In the genomic region with DNA sequence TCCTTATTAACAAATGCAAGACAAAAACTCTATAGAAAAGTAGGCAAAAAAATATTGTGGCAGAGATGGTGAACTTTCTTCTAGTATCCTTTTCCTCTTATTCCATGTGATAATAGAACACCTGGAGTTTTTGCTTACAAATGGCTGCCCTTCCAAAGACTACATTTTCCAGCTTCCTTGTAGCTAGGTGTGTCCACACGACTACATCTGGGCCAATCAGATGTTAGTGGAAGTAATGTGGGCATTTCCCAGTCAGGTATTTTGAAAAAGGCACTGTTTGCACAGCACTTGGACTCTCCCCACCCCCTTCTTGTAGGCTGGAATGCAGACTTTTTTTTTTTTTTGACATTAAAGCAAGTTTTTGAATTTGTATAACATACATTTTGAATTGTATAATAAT, we compare ENCODE assay signal across 15 cellular contexts.
DNase-seq lines count a peak whose midpoint lies in the region; ATAC-seq and TF ChIP-seq lines count a peak whose summit lies in the region.
"Had no signal": no experiment of that assay in that cellular context is flagged by ENCODE, and none has a peak within 500 bp of the region (broad histone marks: within the 10 kb centered on the region; RNA-seq: fewer than 3 reads in every experiment).

No MANE protein-coding gene starts in this region.

- no peaks in the 10 kb centered on the region; the same call in 1 of the 2 replicates for H3K27me3 Mint-ChIP-seq in WTC11 (ENCODE audit: low read depth)

- no peak overlapping the region for H3K27ac Mint-ChIP-seq in WTC11

- H3K36me3 ChIP-seq in upper lobe of right lung: no peaks in the 10 kb centered on the region
- H3K36me3 ChIP-seq: BLaER1, HAP-1 had no signal

- H3K4me3 Mint-ChIP-seq in WTC11: no peak overlapping the region

- H3K9me3 Mint-ChIP-seq in WTC11: peaks cover 3% of the 10 kb centered on the region; the same call in 1 of the 2 replicates

- CTCF ChIA-PET in WTC11 (lab: Charles Lee): no interaction called here

- H3K4me1 Mint-ChIP-seq in WTC11: peaks cover 9% of the 10 kb centered on the region

- no peaks in the 10 kb centered on the region for H3K4me1 ChIP-seq in upper lobe of right lung
- H3K4me1 ChIP-seq: BLaER1, HAP-1 had no signal

- intact Hi-C loops in upper lobe of right lung (cut with DNase I): no loop called here

- ATAC-seq in WTC11 (no peak), upper lobe of right lung (peak; percentile 80), GM21529 (IDR thresholded peaks at IDR 0.05; ENCODE audit: unreplicated experiment) (no peak)
- ATAC-seq: HepG2 had no signal

- H3K36me3 Mint-ChIP-seq in WTC11: no peaks in the 10 kb centered on the region

- TF ChIP-seq EP300 in Ishikawa (IDR thresholded peaks at IDR 0.05; ENCODE audit: borderline replicate concordance): no peak

- DNase-seq in NCI-H146 (lab: John Stamatoyannopoulos, UW) (peak; percentile 29), NCI-H146 treated with DMSO at 0.1 percent for 48 hours (lab: John Stamatoyannopoulos, UW; ENCODE audit: unreplicated experiment) (no peak), WTC11 (ENCODE audit: low spot score) (no peak), upper lobe of right lung (no peak), kidney glomerular epithelial cell (lab: John Stamatoyannopoulos, UW) (no peak)
- DNase-seq: 8988T, AML-193, DMS79 treated with DMSO at 0.1 percent for 48 hours, EL, GOT3 had no signal

- H3K9me3 ChIP-seq in upper lobe of right lung: no peaks in the 10 kb centered on the region
- H3K9me3 ChIP-seq: HAP-1 had no signal

- no peak for TF ChIP-seq CTCF in WTC11 (IDR thresholded peaks at IDR 0.05)
- TF ChIP-seq CTCF in upper lobe of right lung (IDR thresholded peaks at IDR 0.05): no peak

- no peak for TF ChIP-seq RAD21 in Ishikawa (IDR thresholded peaks at IDR 0.05; ENCODE audit: low read depth)

- POLR2A ChIA-PET in WTC11 (lab: Charles Lee): no interaction called here

- H3K27ac ChIP-seq in upper lobe of right lung: no peak overlapping the region
- H3K27ac ChIP-seq: BLaER1 had no signal

- H3K27me3 ChIP-seq in upper lobe of right lung: no peaks in the 10 kb centered on the region
- H3K27me3 ChIP-seq: BLaER1 had no signal

- no peak overlapping the region for H3K4me3 ChIP-seq in upper lobe of right lung
- H3K4me3 ChIP-seq: BLaER1, HAP-1 had no signal

TF ChIP-seq in Ishikawa, 13 proteins besides CTCF, POLR2A, EP300 and RAD21:
- peak; percentile 60 for TF ChIP-seq YY1 (IDR thresholded peaks at IDR 0.05; ENCODE audit: low read depth)
- TF ChIP-seq EGR1 (IDR thresholded peaks at IDR 0.05): no peak
- TF ChIP-seq CEBPB (IDR thresholded peaks at IDR 0.05): no peak
- TF ChIP-seq TCF12 (IDR thresholded peaks at IDR 0.05; ENCODE audit: low read depth): no peak
TF ChIP-seq in Ishikawa: peak in this region for 1.

TF ChIP-seq in WTC11, 78 proteins besides CTCF, POLR2A, EP300 and RAD21:
- TF ChIP-seq NFYB (CRISPR knock-in tag; conservative IDR thresholded peaks at IDR 0.05; ENCODE audit: low read depth) (peak; percentile 68), TEAD1 (CRISPR knock-in tag; IDR thresholded peaks at IDR 0.05) (no peak)
TF ChIP-seq in WTC11: peak in this region for 1.
